In the genomic region with DNA sequence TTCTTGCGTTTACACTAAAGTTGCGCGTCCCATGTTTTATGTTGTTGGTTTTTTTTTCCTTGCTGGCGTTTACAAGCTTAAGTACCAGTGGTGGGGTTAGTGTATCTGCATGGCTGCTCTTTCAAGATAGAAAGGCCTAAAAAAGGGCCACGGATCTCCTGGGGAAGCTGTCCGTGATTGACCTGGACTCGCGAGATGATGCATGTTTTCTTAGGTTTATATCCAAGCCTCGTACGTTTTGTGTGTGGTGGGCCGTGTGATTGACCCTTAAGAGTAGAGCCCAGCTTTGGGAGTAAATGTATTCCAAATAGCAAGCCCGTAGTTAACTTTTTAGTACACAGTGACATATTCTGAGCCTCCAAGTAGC, we compare ENCODE assay signal across 8 cellular contexts. TPM values are rescaled to one million over a fixed set of nuclear protein-coding genes. Genes with fewer than 3 reads are reported as not detected.
DNase-seq lines count a peak whose midpoint lies in the region; ATAC-seq and TF ChIP-seq lines count a peak whose summit lies in the region.
"Not testable (repeated sequence)": the region's sequence is repeated elsewhere in the genome, so short reads cannot be mapped to it uniquely, and the experiment has no call there.

No MANE protein-coding gene starts in this region.

- H3K27ac Mint-ChIP-seq in WTC11 = peak overlapping the region; percentile 97
- H3K27ac Mint-ChIP-seq in type B pancreatic cell = peak overlapping the region; percentile 95

- CTCF ChIA-PET in HEK293 (lab: Yijun Ruan, JAX) = interaction anchor here (0.6 kb wide), 1 partner anchor 1040 kb away, joined by 4 read pairs; no protein-coding TSS in a partner anchor
- CTCF ChIA-PET in WTC11 (lab: Charles Lee) = not testable (repeated sequence)

- H2AFZ ChIP-seq in neuron (ENCODE audit: low read depth, low read length) = peak overlapping the region; percentile 67

- H3K4me3 ChIP-seq in GM12865 (ENCODE audit: low read depth, low read length) (peak overlapping the region; percentile 93), HEK293 (ENCODE audit: low read depth, low read length) (peak overlapping the region; percentile 61), iPS-18a (ENCODE audit: low read length) (peak overlapping the region; percentile 91), neuron (ENCODE audit: low read length) (peak overlapping the region; percentile 97)

- peaks cover 18% of the 10 kb centered on the region for H3K36me3 Mint-ChIP-seq in WTC11
- not testable (repeated sequence) for H3K36me3 Mint-ChIP-seq in type B pancreatic cell

- not testable (repeated sequence) for H3K27me3 Mint-ChIP-seq in WTC11 (ENCODE audit: low read depth); type B pancreatic cell

- H3K27me3 ChIP-seq in iPS-18a (ENCODE audit: control insufficient read depth, insufficient read depth, low read length); neuron (ENCODE audit: insufficient read depth, low read length): not testable (repeated sequence)

- DNase-seq in GM12865 (ENCODE audit: low read depth) = peak; percentile 3
- peak; percentile 21 for DNase-seq in KBM-7
- DNase-seq in WTC11 (ENCODE audit: low spot score); type B pancreatic cell (ENCODE audit: extremely low spot score, unreplicated experiment): not testable (repeated sequence)

- POLR2A ChIA-PET in HEK293 (lab: Yijun Ruan, JAX); WTC11 (lab: Charles Lee): not testable (repeated sequence)

- H3K4me1 ChIP-seq in HEK293 (ENCODE audit: control insufficient read depth, insufficient read depth, low read length); iPS-18a (ENCODE audit: control insufficient read depth, low read depth, low read length); neuron (ENCODE audit: insufficient read depth, low read length): not testable (repeated sequence)

- H3K27ac ChIP-seq in HEK293 (ENCODE audit: extremely low read depth, low read depth, low read length) = peak overlapping the region; percentile 18
- peak overlapping the region; percentile 29 for H3K27ac ChIP-seq in cingulate gyrus (ENCODE audit: low read depth, low read length)
- peak overlapping the region; percentile 91 for H3K27ac ChIP-seq in iPS-18a (ENCODE audit: low read length)

- H3K9me3 ChIP-seq in HEK293 (ENCODE audit: control insufficient read depth, insufficient read depth, low read depth, low read length); iPS-18a (ENCODE audit: control insufficient read depth, low read depth, low read length); neuron (ENCODE audit: low read length): not testable (repeated sequence)

- H3K4me1 Mint-ChIP-seq in WTC11 = peaks cover 12% of the 10 kb centered on the region
- peaks cover 14% of the 10 kb centered on the region for H3K4me1 Mint-ChIP-seq in type B pancreatic cell (ENCODE audit: unreplicated experiment)

- in situ Hi-C loops in KBM-7 (cut with MboI; ENCODE audit: low pct_unique_long_range_greater_than_20kb, low sequenced_read_pairs) = not testable (repeated sequence)

- TF ChIP-seq CTCF in GM12865 (IDR thresholded peaks at IDR 0.05; ENCODE audit: insufficient read depth, low read depth, low read length, missing control alignments); HEK293 (tag by site-specific recombination; IDR thresholded peaks at IDR 0.05); WTC11 (IDR thresholded peaks at IDR 0.05); type B pancreatic cell (conservative IDR thresholded peaks at IDR 0.05): not testable (repeated sequence)

- peak overlapping the region; percentile 86 for H3K9ac ChIP-seq in iPS-18a (ENCODE audit: low read length)

- H3K9me3 Mint-ChIP-seq in WTC11, type B pancreatic cell: not testable (repeated sequence)

- peaks cover 2 to 18% of the 10 kb centered on the region in 2 experiments for H3K36me3 ChIP-seq in HEK293 (ENCODE audit: control insufficient read depth in 2 of 2, insufficient read depth in 1 of 2, low read length in 2 of 2)
- not testable (repeated sequence) for H3K36me3 ChIP-seq in iPS-18a (ENCODE audit: control insufficient read depth, low read depth, low read length); neuron (ENCODE audit: insufficient read depth, low read length)

- ATAC-seq in WTC11 = peak; percentile 9; the same call in 1 of the 2 replicates

- H3K4me3 Mint-ChIP-seq in WTC11 (peak overlapping the region; percentile 98), type B pancreatic cell (peak overlapping the region; percentile 99)

RNA-seq across cellular contexts. Expression of gene TIMM23B, which starts 0.5 kb away (rescaled TPM):
- total RNA-seq in WTC11 (2021) = 18.4 to 19.9 TPM (median 18.7 TPM) in 3 replicates
- total RNA-seq in type B pancreatic cell (ENCODE audit: low replicate concordance) = 16.2 and 19.7 TPM in 2 replicates

RNA-seq across cellular contexts. Expression of gene PARG, which starts 0.5 kb away (rescaled TPM):
- total RNA-seq in WTC11 (2021) = 51.9 to 57.1 TPM (median 55.1 TPM) in 3 replicates
- 39.1 and 40.8 TPM in 2 replicates for total RNA-seq in type B pancreatic cell (ENCODE audit: low replicate concordance)

RNA-seq across cellular contexts. Expression of gene AGAP6, which starts 45.9 kb away (rescaled TPM):
- total RNA-seq in WTC11 (2021) (16.8 to 19.0 TPM (median 17.3 TPM) in 3 replicates), type B pancreatic cell (ENCODE audit: low replicate concordance) (11.3 and 16.2 TPM in 2 replicates)

Comparison
In these comparisons a context has a peak if more than half of its experiments do, and no peak if none do; other contexts are left out.
1. H3K27ac ChIP-seq: peak in every context shown above with its lines; median percentile 91 in iPS-18a; 29 in cingulate gyrus; 18 in HEK293.